Comparison of ENCODE assay signal across 20 cellular contexts in the genomic region with DNA sequence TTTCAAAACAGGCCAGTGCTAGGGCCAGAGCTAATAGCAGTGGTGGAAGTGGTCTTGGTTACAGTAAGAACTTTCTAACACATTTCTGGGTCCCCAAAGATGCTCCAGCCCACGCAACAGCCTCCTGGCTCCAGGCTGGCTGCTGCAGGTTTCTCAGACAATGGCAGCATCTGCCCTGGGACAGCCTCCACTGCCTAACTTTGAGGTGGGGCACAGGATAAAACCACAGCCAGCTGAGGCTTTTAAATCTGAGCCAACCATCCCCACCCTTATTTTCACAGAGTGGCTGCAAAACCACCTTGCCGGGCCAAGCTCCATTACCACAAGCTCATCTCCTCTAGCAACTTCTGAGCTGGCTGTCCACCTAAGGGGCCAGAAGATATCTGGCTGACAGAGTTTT.
DNase-seq lines count a peak whose midpoint lies in the region; ATAC-seq and TF ChIP-seq lines count a peak whose summit lies in the region.
"Had no signal": no experiment of that assay in that cellular context is flagged by ENCODE, and none has a peak within 500 bp of the region (broad histone marks: within the 10 kb centered on the region; RNA-seq: fewer than 3 reads in every experiment).

No MANE protein-coding gene starts in this region.

- H3K4me3 Mint-ChIP-seq in activated naive CD8-positive, alpha-beta T cell treated with anti-CD3 and anti-CD28 coated beads, Interleukin-2, amount 50 U/mL, for 24 hours = no peak overlapping the region
- no peak overlapping the region for H3K4me3 Mint-ChIP-seq in activated naive CD8-positive, alpha-beta T cell treated with anti-CD3 and anti-CD28 coated beads for 36 hours
- peak overlapping the region; percentile 46 for H3K4me3 Mint-ChIP-seq in T-helper 2 cell treated with Interferon-gamma antibody and Interleukin-4, amounts not matched to agents 5 μg/mL and 100 μg/mL, for 36 hours
- peak overlapping the region in 9 of 10 donors; percentile 5 to 68 (median 31) for H3K4me3 Mint-ChIP-seq in naive thymus-derived CD4-positive, alpha-beta T cell
- H3K4me3 Mint-ChIP-seq in nephron progenitor cell = no peak overlapping the region
- H3K4me3 Mint-ChIP-seq: H9, type B pancreatic cell had no signal

- ATAC-seq in activated naive CD8-positive, alpha-beta T cell treated with anti-CD3 and anti-CD28 coated beads, Interleukin-2, amount 50 U/mL, for 24 hours = no peak
- peak; percentile 12 for ATAC-seq in naive thymus-derived CD4-positive, alpha-beta T cell

- no peak overlapping the region for H3K27ac ChIP-seq in naive thymus-derived CD4-positive, alpha-beta T cell (ENCODE audit: low read depth, low read length)
- H3K27ac ChIP-seq in thymus (ENCODE audit: low read depth) = peak overlapping the region; percentile 25
- H3K27ac ChIP-seq: prostate gland had no signal

- 48% methylated on average over 2 of the region's 2 CpGs for WGBS in thymus

- H3K27me3 ChIP-seq in naive thymus-derived CD4-positive, alpha-beta T cell (ENCODE audit: control insufficient read depth in 2 of 2, insufficient read depth in 2 of 2, low read length in 2 of 2) = no peaks in the 10 kb centered on the region
- H3K27me3 ChIP-seq in thymus (ENCODE audit: control insufficient read depth, insufficient read depth) = no peaks in the 10 kb centered on the region

- no peaks in the 10 kb centered on the region for H3K9me3 Mint-ChIP-seq in activated naive CD8-positive, alpha-beta T cell treated with anti-CD3 and anti-CD28 coated beads, Interleukin-2, amount 50 U/mL, for 24 hours
- H3K9me3 Mint-ChIP-seq in activated naive CD8-positive, alpha-beta T cell treated with anti-CD3 and anti-CD28 coated beads for 36 hours = no peaks in the 10 kb centered on the region
- H3K9me3 Mint-ChIP-seq in T-helper 2 cell treated with Interferon-gamma antibody and Interleukin-4, amounts not matched to agents 5 μg/mL and 100 μg/mL, for 36 hours = no peaks in the 10 kb centered on the region
- H3K9me3 Mint-ChIP-seq in naive thymus-derived CD4-positive, alpha-beta T cell = peaks cover 0 to 1% (median 0%) of the 10 kb centered on the region in 11 donors
- no peaks in the 10 kb centered on the region for H3K9me3 Mint-ChIP-seq in nephron progenitor cell
- H3K9me3 Mint-ChIP-seq: H9, type B pancreatic cell had no signal

- H3K4me3 ChIP-seq in naive thymus-derived CD4-positive, alpha-beta T cell (ENCODE audit: low read length) = no peak overlapping the region
- no peak overlapping the region for H3K4me3 ChIP-seq in thymus (ENCODE audit: low read length)
- H3K4me3 ChIP-seq: prostate gland had no signal

- no peaks in the 10 kb centered on the region for H3K9me3 ChIP-seq in naive thymus-derived CD4-positive, alpha-beta T cell (ENCODE audit: control insufficient read depth in 2 of 3, low read length in 3 of 3)
- H3K9me3 ChIP-seq in thymus (ENCODE audit: control insufficient read depth) = no peaks in the 10 kb centered on the region
- H3K9me3 ChIP-seq: Caco-2, prostate gland had no signal

- TF ChIP-seq CTCF in nephron progenitor cell (IDR thresholded peaks at IDR 0.05) = no peak

- intact Hi-C loops in naive thymus-derived CD4-positive, alpha-beta T cell (cut with micrococcal nuclease) = no loop called here

- peaks cover 58% of the 10 kb centered on the region for H3K4me1 Mint-ChIP-seq in activated naive CD8-positive, alpha-beta T cell treated with anti-CD3 and anti-CD28 coated beads, Interleukin-2, amount 50 U/mL, for 24 hours
- H3K4me1 Mint-ChIP-seq in activated naive CD8-positive, alpha-beta T cell treated with anti-CD3 and anti-CD28 coated beads for 36 hours = peaks cover 36% of the 10 kb centered on the region
- H3K4me1 Mint-ChIP-seq in T-helper 2 cell treated with Interferon-gamma antibody and Interleukin-4, amounts not matched to agents 5 μg/mL and 100 μg/mL, for 36 hours (ENCODE audit: low read depth) = peaks cover 44% of the 10 kb centered on the region
- peaks cover 47 to 73% (median 67%) of the 10 kb centered on the region in 7 donors for H3K4me1 Mint-ChIP-seq in naive thymus-derived CD4-positive, alpha-beta T cell
- peaks cover 10% of the 10 kb centered on the region for H3K4me1 Mint-ChIP-seq in nephron progenitor cell

- CTCF ChIA-PET in naive thymus-derived CD4-positive, alpha-beta T cell (lab: Charles Lee) = interaction anchor here (1.7 to 1.8 kb wide), 2 partner anchors 11 to 59 kb away, joined by 6 to 9 read pairs; no protein-coding TSS in a partner anchor

- POLR2A ChIA-PET in naive thymus-derived CD4-positive, alpha-beta T cell (lab: Charles Lee) = interaction anchor here (0.8 to 6.9 kb wide), 7 partner anchors 10 to 62 kb away, joined by 3 to 55 read pairs (median 5); no protein-coding TSS in a partner anchor

- peaks cover 40 to 77% of the 10 kb centered on the region in 2 donors for H3K4me1 ChIP-seq in naive thymus-derived CD4-positive, alpha-beta T cell (ENCODE audit: control insufficient read depth in 2 of 2, insufficient read depth in 2 of 2, low read length in 2 of 2)
- peaks cover 57% of the 10 kb centered on the region for H3K4me1 ChIP-seq in thymus (ENCODE audit: control insufficient read depth, insufficient read depth, low read length)
- H3K4me1 ChIP-seq: Caco-2, prostate gland had no signal

- H3K27ac Mint-ChIP-seq in activated naive CD8-positive, alpha-beta T cell treated with anti-CD3 and anti-CD28 coated beads, Interleukin-2, amount 50 U/mL, for 24 hours = peak overlapping the region; percentile 31
- H3K27ac Mint-ChIP-seq in activated naive CD8-positive, alpha-beta T cell treated with anti-CD3 and anti-CD28 coated beads for 36 hours = no peak overlapping the region
- peak overlapping the region; percentile 5 for H3K27ac Mint-ChIP-seq in T-helper 2 cell treated with Interferon-gamma antibody and Interleukin-4, amounts not matched to agents 5 μg/mL and 100 μg/mL, for 36 hours
- peak overlapping the region; percentile 30 to 80 (median 48) for H3K27ac Mint-ChIP-seq in naive thymus-derived CD4-positive, alpha-beta T cell
- H3K27ac Mint-ChIP-seq in nephron progenitor cell = no peak overlapping the region
- H3K27ac Mint-ChIP-seq: type B pancreatic cell had no signal

- no peaks in the 10 kb centered on the region for H3K27me3 Mint-ChIP-seq in activated naive CD8-positive, alpha-beta T cell treated with anti-CD3 and anti-CD28 coated beads, Interleukin-2, amount 50 U/mL, for 24 hours
- H3K27me3 Mint-ChIP-seq in activated naive CD8-positive, alpha-beta T cell treated with anti-CD3 and anti-CD28 coated beads for 36 hours = no peaks in the 10 kb centered on the region
- no peaks in the 10 kb centered on the region for H3K27me3 Mint-ChIP-seq in T-helper 2 cell treated with Interferon-gamma antibody and Interleukin-4, amounts not matched to agents 5 μg/mL and 100 μg/mL, for 36 hours (ENCODE audit: low read depth)
- H3K27me3 Mint-ChIP-seq in naive thymus-derived CD4-positive, alpha-beta T cell = no peaks in the 10 kb centered on the region
- no peaks in the 10 kb centered on the region for H3K27me3 Mint-ChIP-seq in nephron progenitor cell (ENCODE audit: low read depth, poor library complexity)
- H3K27me3 Mint-ChIP-seq: type B pancreatic cell had no signal

- H3K36me3 Mint-ChIP-seq in activated naive CD8-positive, alpha-beta T cell treated with anti-CD3 and anti-CD28 coated beads, Interleukin-2, amount 50 U/mL, for 24 hours (ENCODE audit: low read depth) = peaks cover 4% of the 10 kb centered on the region
- peaks cover 2% of the 10 kb centered on the region for H3K36me3 Mint-ChIP-seq in activated naive CD8-positive, alpha-beta T cell treated with anti-CD3 and anti-CD28 coated beads for 36 hours
- H3K36me3 Mint-ChIP-seq in T-helper 2 cell treated with Interferon-gamma antibody and Interleukin-4, amounts not matched to agents 5 μg/mL and 100 μg/mL, for 36 hours (ENCODE audit: low read depth) = peaks cover 2% of the 10 kb centered on the region
- H3K36me3 Mint-ChIP-seq in naive thymus-derived CD4-positive, alpha-beta T cell = peaks cover 0 to 18% (median 5%) of the 10 kb centered on the region in 5 donors
- peaks cover 4% of the 10 kb centered on the region for H3K36me3 Mint-ChIP-seq in nephron progenitor cell (ENCODE audit: low read depth)

- H3K36me3 ChIP-seq in naive thymus-derived CD4-positive, alpha-beta T cell (ENCODE audit: control insufficient read depth in 2 of 3, insufficient read depth in 3 of 3, low read length in 3 of 3) = peaks cover 0 to 13% (median 0%) of the 10 kb centered on the region in 3 experiments
- peaks cover 50% of the 10 kb centered on the region for H3K36me3 ChIP-seq in thymus (ENCODE audit: control insufficient read depth, insufficient read depth)
- H3K36me3 ChIP-seq: prostate gland had no signal

- no peak for DNase-seq in activated naive CD8-positive, alpha-beta T cell treated with anti-CD3 and anti-CD28 coated beads, Interleukin-2, amount 50 U/mL, for 24 hours
- DNase-seq in activated naive CD8-positive, alpha-beta T cell treated with anti-CD3 and anti-CD28 coated beads for 36 hours = no peak
- DNase-seq in T-helper 2 cell treated with Interferon-gamma antibody and Interleukin-4, amounts not matched to agents 5 μg/mL and 100 μg/mL, for 36 hours (ENCODE audit: low spot score) = no peak
- DNase-seq in naive thymus-derived CD4-positive, alpha-beta T cell = no peak
- DNase-seq in H4 (ENCODE audit: low spot score) = no peak
- DNase-seq in GM19240 (ENCODE audit: insufficient read length, low spot score) = no peak
- DNase-seq in nephron progenitor cell = no peak
- DNase-seq: activated CD4-positive, CD25-positive, alpha-beta regulatory T cell; activated effector memory CD4-positive, alpha-beta T cell treated with anti-CD3 and anti-CD28 coated beads, Interleukin-2, amount 50 U/mL, for 16 hours; aorta; Caco-2; H9; islet precursor cell; NCI-H1930; SIG-M5; stimulated activated CD4-positive, alpha-beta T cell treated with anti-CD3 and anti-CD28 coated beads, Interleukin-12 subunit alpha, Interleukin-12 subunit beta, amount 100 ng/mL, for 4 hours; stimulated activated naive CD4-positive, alpha-beta T cell had no signal

Comparison
In these comparisons a context has a peak if more than half of its experiments do, and no peak if none do; other contexts are left out.
1. H3K27ac Mint-ChIP-seq: peak in activated naive CD8-positive, alpha-beta T cell treated with anti-CD3 and anti-CD28 coated beads, Interleukin-2, amount 50 U/mL, for 24 hours (single experiment), T-helper 2 cell treated with Interferon-gamma antibody and Interleukin-4, amounts not matched to agents 5 μg/mL and 100 μg/mL, for 36 hours (single experiment) and naive thymus-derived CD4-positive, alpha-beta T cell (9 of 9); none in activated naive CD8-positive, alpha-beta T cell treated with anti-CD3 and anti-CD28 coated beads for 36 hours (single experiment) and nephron progenitor cell (single experiment).
2. H3K4me3 Mint-ChIP-seq: peak in T-helper 2 cell treated with Interferon-gamma antibody and Interleukin-4, amounts not matched to agents 5 μg/mL and 100 μg/mL, for 36 hours (single experiment) and naive thymus-derived CD4-positive, alpha-beta T cell (9 of 10); none in activated naive CD8-positive, alpha-beta T cell treated with anti-CD3 and anti-CD28 coated beads, Interleukin-2, amount 50 U/mL, for 24 hours (single experiment), activated naive CD8-positive, alpha-beta T cell treated with anti-CD3 and anti-CD28 coated beads for 36 hours (single experiment) and nephron progenitor cell (single experiment).